12 cellular contexts compared by ENCODE assay signal in the genomic region with DNA sequence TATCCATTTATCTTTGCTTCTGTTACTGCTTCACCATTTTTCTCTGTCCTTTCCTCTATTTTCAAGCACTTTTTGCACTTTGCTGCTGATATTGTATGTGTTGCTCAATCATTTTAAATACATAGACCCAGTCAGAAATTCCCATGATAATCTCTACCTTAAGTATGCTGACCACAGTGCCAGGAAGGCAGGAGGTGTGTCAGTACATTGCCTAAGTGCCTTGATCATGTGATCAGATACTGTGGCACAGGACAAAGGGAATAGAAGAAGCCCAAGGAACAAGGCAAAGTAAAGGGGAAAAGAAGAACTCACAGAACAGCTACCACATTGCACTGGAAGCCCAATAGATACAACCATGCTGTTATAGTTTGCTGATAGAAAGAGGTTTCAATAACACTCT. TPM values are rescaled to one million over a fixed set of nuclear protein-coding genes. Genes with fewer than 3 reads are reported as not detected.
A peak's percentile ranks its signal among the peaks of the same experiment; 100 is the strongest.
DNase-seq lines count a peak whose midpoint lies in the region; ATAC-seq and TF ChIP-seq lines count a peak whose summit lies in the region.
"Had no signal": no experiment of that assay in that cellular context is flagged by ENCODE, and none has a peak within 500 bp of the region (broad histone marks: within the 10 kb centered on the region; RNA-seq: fewer than 3 reads in every experiment).

No MANE protein-coding gene starts in this region.

- no peaks in the 10 kb centered on the region for H3K36me3 ChIP-seq in adipocyte (ENCODE audit: control insufficient read depth, insufficient read depth, low read length, severe bottlenecking)
- no peaks in the 10 kb centered on the region for H3K36me3 ChIP-seq in subcutaneous abdominal adipose tissue (ENCODE audit: control insufficient read depth in 5 of 5, insufficient read depth in 5 of 5, low read length in 5 of 5)
- H3K36me3 ChIP-seq: ascending aorta, MG63, tibial nerve had no signal

- H3K9ac ChIP-seq in adipocyte (ENCODE audit: low read length) (no peak overlapping the region), subcutaneous abdominal adipose tissue (ENCODE audit: low read length in 5 of 5) (no peak overlapping the region)

- intact Hi-C loops in left ventricle myocardium superior (cut with micrococcal nuclease): no loop called here

- DNase-seq in NCI-H2029 treated with DMSO at 0.1 percent for 48 hours (lab: John Stamatoyannopoulos, UW): peak; percentile 5
- DNase-seq in NCI-H2029 (lab: John Stamatoyannopoulos, UW): no peak
- DNase-seq in adipocyte (ENCODE audit: low read depth): peak; percentile 63
- no peak for DNase-seq in left ventricle myocardium superior
- no peak for DNase-seq in retina
- no peak for DNase-seq in stimulated activated naive CD4-positive, alpha-beta T cell (lab: John Stamatoyannopoulos, UW)
- DNase-seq: MG63 had no signal

- H3K4me3 ChIP-seq in adipocyte (ENCODE audit: low read length) (no peak overlapping the region), subcutaneous abdominal adipose tissue (ENCODE audit: low read depth in 1 of 5, low read length in 5 of 5) (peak overlapping the region in 2 of 5 donors; percentile 21 to 22)
- H3K4me3 ChIP-seq: ascending aorta, MG63, tibial nerve had no signal

- H3K27ac ChIP-seq in subcutaneous abdominal adipose tissue (ENCODE audit: low read depth, low read length): peak overlapping the region; percentile 63
- H3K27ac ChIP-seq: ascending aorta had no signal

- H3K9me3 ChIP-seq in adipocyte (ENCODE audit: control insufficient read depth, low read length) (no peaks in the 10 kb centered on the region), subcutaneous abdominal adipose tissue (ENCODE audit: control insufficient read depth in 5 of 5, low read length in 5 of 5) (no peaks in the 10 kb centered on the region)
- H3K9me3 ChIP-seq: ascending aorta, MG63, tibial nerve had no signal

- H3K4me1 ChIP-seq in adipocyte (ENCODE audit: control insufficient read depth, insufficient read depth, low read length) (peaks cover 16% of the 10 kb centered on the region), subcutaneous abdominal adipose tissue (ENCODE audit: control insufficient read depth in 5 of 5, insufficient read depth in 5 of 5, low read length in 5 of 5) (peaks cover 1 to 30% (median 20%) of the 10 kb centered on the region in 5 donors)
- H3K4me1 ChIP-seq: ascending aorta, tibial nerve had no signal

- ATAC-seq in left ventricle myocardium superior: peak; percentile 36
- no peak for ATAC-seq in GM18505 (IDR thresholded peaks at IDR 0.05; ENCODE audit: unreplicated experiment)

- no peak for TF ChIP-seq POLR2A in GM18505 (IDR thresholded peaks at IDR 0.05; ENCODE audit: borderline replicate concordance, extremely low read depth, insufficient read depth, insufficient read length)

- H3K27me3 ChIP-seq in adipocyte (replicated peaks; ENCODE audit: control insufficient read depth, insufficient read depth, low read length) (no peaks in the 10 kb centered on the region), subcutaneous abdominal adipose tissue (ENCODE audit: control insufficient read depth in 5 of 5, insufficient read depth in 4 of 5, low read length in 5 of 5) (no peaks in the 10 kb centered on the region)
- H3K27me3 ChIP-seq: ascending aorta, MG63, tibial nerve had no signal

RNA-seq across cellular contexts. Expression of gene CD36, which starts 53.7 kb away (rescaled TPM):
- 1,393 TPM for total RNA-seq in left ventricle myocardium superior
- total RNA-seq: T-helper 2 cell treated with Interferon-gamma antibody and Interleukin-4, amounts not matched to agents 100 ng/mL and 5 ng/mL, for 36 hours had no signal

Comparison
In these comparisons a context has a peak if more than half of its experiments do, and no peak if none do; other contexts are left out.
1. DNase-seq: peak in NCI-H2029 treated with DMSO at 0.1 percent for 48 hours (single experiment) and adipocyte (single experiment); none in NCI-H2029 (single experiment), left ventricle myocardium superior (single experiment), retina (single experiment) and stimulated activated naive CD4-positive, alpha-beta T cell (0 of 6).